ENCODE assay signal across 14 cellular contexts in the genomic region with DNA sequence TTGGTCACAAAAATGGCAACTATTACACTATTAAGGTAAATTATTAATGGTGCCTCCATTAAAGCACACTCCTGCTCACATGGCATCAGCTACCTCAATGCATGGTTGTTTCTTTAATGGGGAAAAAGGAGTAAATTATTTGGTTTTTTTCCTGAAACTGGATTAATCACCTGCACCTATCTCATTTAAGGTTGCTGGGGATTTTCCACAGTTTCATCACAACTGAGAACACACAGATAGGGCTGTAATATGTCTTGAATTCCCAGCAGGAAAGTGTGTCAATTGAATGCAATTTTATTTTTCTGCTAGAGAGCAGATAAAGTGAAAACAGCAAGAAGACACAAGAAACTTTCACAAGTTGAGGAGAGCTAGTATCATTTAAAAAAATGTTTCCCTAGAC. TPM values are rescaled to one million over a fixed set of nuclear protein-coding genes. Genes with fewer than 3 reads are reported as not detected.
DNase-seq lines count a peak whose midpoint lies in the region; ATAC-seq and TF ChIP-seq lines count a peak whose summit lies in the region.
"Had no signal": no experiment of that assay in that cellular context is flagged by ENCODE, and none has a peak within 500 bp of the region (broad histone marks: within the 10 kb centered on the region; RNA-seq: fewer than 3 reads in every experiment).

No MANE protein-coding gene starts in this region.

- intact Hi-C loops in upper lobe of right lung (cut with DNase I): no loop called here

- H3K9me3 ChIP-seq in upper lobe of right lung: no peaks in the 10 kb centered on the region
- H3K9me3 ChIP-seq: right atrium auricular region, thyroid gland had no signal

- peaks cover 47% of the 10 kb centered on the region for H3K4me1 Mint-ChIP-seq in T-helper 2 cell treated with Interferon-gamma antibody and Interleukin-4, amounts not matched to agents 5 μg/mL and 100 μg/mL, for 36 hours (ENCODE audit: low read depth)
- peaks cover 46% of the 10 kb centered on the region for H3K4me1 Mint-ChIP-seq in nephron

- peak overlapping the region; percentile 94 for H3K27ac ChIP-seq in brain microvascular endothelial cell
- no peak overlapping the region for H3K27ac ChIP-seq in upper lobe of right lung
- H3K27ac ChIP-seq: right atrium auricular region had no signal

- peak overlapping the region; percentile 55 for H3K4me3 Mint-ChIP-seq in T-helper 2 cell treated with Interferon-gamma antibody and Interleukin-4, amounts not matched to agents 5 μg/mL and 100 μg/mL, for 36 hours
- no peak overlapping the region for H3K4me3 Mint-ChIP-seq in nephron

- peak overlapping the region; percentile 38 for H3K27ac Mint-ChIP-seq in T-helper 2 cell treated with Interferon-gamma antibody and Interleukin-4, amounts not matched to agents 5 μg/mL and 100 μg/mL, for 36 hours
- H3K27ac Mint-ChIP-seq in nephron: peak overlapping the region; percentile 13 to 41 (median 36)

- in situ Hi-C loops in brain microvascular endothelial cell (cut with HindIII; ENCODE audit: low pct_ligation_motif_present, low sequenced_read_pairs): no loop called here

- no peaks in the 10 kb centered on the region for H3K9me3 Mint-ChIP-seq in T-helper 2 cell treated with Interferon-gamma antibody and Interleukin-4, amounts not matched to agents 5 μg/mL and 100 μg/mL, for 36 hours
- H3K9me3 Mint-ChIP-seq in nephron: peaks cover 4% of the 10 kb centered on the region

- H3K27me3 ChIP-seq in brain microvascular endothelial cell (replicated peaks): no peaks in the 10 kb centered on the region
- H3K27me3 ChIP-seq in upper lobe of right lung: no peaks in the 10 kb centered on the region
- H3K27me3 ChIP-seq: right atrium auricular region, thyroid gland had no signal

- H3K36me3 Mint-ChIP-seq in T-helper 2 cell treated with Interferon-gamma antibody and Interleukin-4, amounts not matched to agents 5 μg/mL and 100 μg/mL, for 36 hours (ENCODE audit: low read depth): peaks cover 74% of the 10 kb centered on the region
- peaks cover 13% of the 10 kb centered on the region for H3K36me3 Mint-ChIP-seq in nephron (ENCODE audit: low read depth)

- peak; percentile 2 for ATAC-seq in HG02938 (IDR thresholded peaks at IDR 0.05; ENCODE audit: unreplicated experiment)
- no peak for ATAC-seq in GM18520 (IDR thresholded peaks at IDR 0.05; ENCODE audit: unreplicated experiment)
- no peak for ATAC-seq in upper lobe of right lung

- no peak for TF ChIP-seq CTCF in brain microvascular endothelial cell (IDR thresholded peaks at IDR 0.05; ENCODE audit: low read depth, low read length, missing control alignments)
- no peak for TF ChIP-seq CTCF in nephron (IDR thresholded peaks at IDR 0.05; ENCODE audit: unreplicated experiment in 3 of 3)
- no peak for TF ChIP-seq CTCF in upper lobe of right lung (IDR thresholded peaks at IDR 0.05)

- peaks cover 8% of the 10 kb centered on the region for H3K36me3 ChIP-seq in brain microvascular endothelial cell (replicated peaks)
- H3K36me3 ChIP-seq in upper lobe of right lung: peaks cover 3% of the 10 kb centered on the region
- H3K36me3 ChIP-seq: right atrium auricular region, thyroid gland had no signal

- no peak for DNase-seq in T-helper 2 cell treated with Interferon-gamma antibody and Interleukin-4, amounts not matched to agents 5 μg/mL and 100 μg/mL, for 36 hours (ENCODE audit: low spot score)
- no peak for DNase-seq in T-helper 2 cell
- no peak for DNase-seq in brain microvascular endothelial cell
- no peak for DNase-seq in effector CD4-positive, alpha-beta T cell
- DNase-seq in upper lobe of right lung: no peak
- DNase-seq: 8988T; activated CD8-positive, alpha-beta memory T cell treated with anti-CD3 and anti-CD28 coated beads, Interleukin-2, amount 50 U/mL, for 48 hours; DMS 273 treated with DMSO at 0.1 percent for 48 hours; midbrain; thyroid gland had no signal

- peaks cover 27% of the 10 kb centered on the region for H3K4me1 ChIP-seq in upper lobe of right lung

- H3K4me3 ChIP-seq in brain microvascular endothelial cell (ENCODE audit: low read depth, low read length) (no peak overlapping the region), upper lobe of right lung (no peak overlapping the region)
- H3K4me3 ChIP-seq: right atrium auricular region, thyroid gland had no signal

- H3K27me3 Mint-ChIP-seq in T-helper 2 cell treated with Interferon-gamma antibody and Interleukin-4, amounts not matched to agents 5 μg/mL and 100 μg/mL, for 36 hours (ENCODE audit: low read depth): no peaks in the 10 kb centered on the region
- H3K27me3 Mint-ChIP-seq in nephron (ENCODE audit: low read depth): no peaks in the 10 kb centered on the region

RNA-seq across cellular contexts. Expression of gene RFTN1, which starts 36.4 kb away (rescaled TPM):
- total RNA-seq in upper lobe of right lung: 69.4 TPM
